29 cellular contexts compared by ENCODE assay signal in the genomic region with DNA sequence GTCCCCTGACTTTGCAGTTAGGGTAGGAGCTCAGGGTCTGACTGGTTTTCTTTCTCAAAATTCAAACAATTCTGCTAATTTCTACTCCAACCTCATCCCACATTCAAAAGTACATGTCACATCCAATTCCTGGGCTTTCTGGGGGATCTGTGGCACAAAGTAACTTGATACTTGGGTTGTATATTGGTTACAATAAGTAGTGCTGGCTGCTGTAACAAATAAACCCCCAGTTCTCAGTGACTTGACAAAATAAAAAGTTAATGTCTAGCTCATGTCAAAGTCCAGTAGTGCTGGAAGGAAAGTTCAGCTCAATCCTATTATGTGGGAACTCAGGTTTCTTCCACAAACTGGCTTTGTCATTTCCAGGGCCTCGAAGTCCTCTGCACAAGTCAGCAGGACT.
"Had no signal": no experiment of that assay in that cellular context is flagged by ENCODE, and none has a peak within 500 bp of the region (broad histone marks: within the 10 kb centered on the region; RNA-seq: fewer than 3 reads in every experiment).

No MANE protein-coding gene starts in this region.

- DNase-seq: stimulated activated CD4-positive, alpha-beta T cell treated with anti-CD3 and anti-CD28 coated beads, Interleukin-2, amount 100 ng/mL, for 48 hours; stimulated activated CD4-positive, alpha-beta T cell treated with anti-CD3 and anti-CD28 coated beads, Interleukin-4, amount 100 ng/mL, for 1 hour; stimulated activated CD4-positive, alpha-beta T cell treated with anti-CD3 and anti-CD28 coated beads, Interleukin-4, amount 100 ng/mL, for 24 hours; stimulated activated CD4-positive, alpha-beta T cell treated with anti-CD3 and anti-CD28 coated beads, Interleukin-4, amount 100 ng/mL, for 4 hours; stimulated activated CD8-positive, alpha-beta memory T cell treated with anti-CD3 and anti-CD28 coated beads, Interleukin-4, amount 100 ng/mL, for 48 hours; stimulated activated naive B cell treated with anti-CD40 and anti-IgM and Interleukin-4, amounts not matched to agents 10 μg/mL and 1 μg/mL and 100 μg/mL, for 72 hours; stimulated activated naive CD4-positive, alpha-beta T cell; stimulated activated naive CD4-positive, alpha-beta T cell treated with Interleukin-2 at 50 U/mL for 16 hours; stimulated activated naive CD8-positive, alpha-beta T cell treated with anti-CD3 and anti-CD28 coated beads, Interleukin-15, amount 100 ng/mL, for 72 hours; stimulated activated naive CD8-positive, alpha-beta T cell treated with anti-CD3 and anti-CD28 coated beads, Interleukin-15, Interleukin-2, amounts not matched to agents 100 U/mL and 50 U/mL, for 24 hours; stomach; substantia nigra; testis; thyroid gland; tibial artery; transverse colon; trophoblast cell; upper lobe of left lung; upper lobe of right lung; uterus had no signal

- H3K27ac ChIP-seq: stomach, suprapubic skin, testis, thoracic aorta, thyroid gland, tibial artery, tibial nerve, transverse colon, upper lobe of left lung, upper lobe of right lung, uterus, vagina had no signal

- H3K9me3 Mint-ChIP-seq: stimulated activated effector memory CD8-positive, alpha-beta T cell treated with anti-CD3 and anti-CD28 coated beads, Interleukin-12 subunit alpha, Interleukin-12 subunit beta, amount 100 ng/mL, for 72 hours; stimulated activated memory B cell treated with anti-CD40 and anti-IgM and Interleukin-4, amounts not matched to agents 10 μg/mL and 1 μg/mL and 100 μg/mL, for 72 hours; stimulated activated naive B cell treated with anti-CD40 and anti-IgM and Interleukin-4, amounts not matched to agents 10 μg/mL and 1 μg/mL and 100 μg/mL, for 72 hours; stimulated activated naive CD8-positive, alpha-beta T cell treated with anti-CD3 and anti-CD28 coated beads, Interleukin-15, amount 100 ng/mL, for 72 hours; stimulated activated naive CD8-positive, alpha-beta T cell treated with anti-CD3 and anti-CD28 coated beads, Interleukin-15, Interleukin-2, amounts not matched to agents 100 ng/mL and 50 ng/mL, for 24 hours; type B pancreatic cell had no signal

- FAIRE-seq: urothelium cell line had no signal

- H3K27ac Mint-ChIP-seq: stimulated activated effector memory CD8-positive, alpha-beta T cell treated with anti-CD3 and anti-CD28 coated beads, Interleukin-12 subunit alpha, Interleukin-12 subunit beta, amount 100 ng/mL, for 72 hours; stimulated activated memory B cell treated with anti-CD40 and anti-IgM and Interleukin-4, amounts not matched to agents 10 μg/mL and 1 μg/mL and 100 μg/mL, for 72 hours; stimulated activated naive B cell treated with anti-CD40 and anti-IgM and Interleukin-4, amounts not matched to agents 10 μg/mL and 1 μg/mL and 100 μg/mL, for 72 hours; stimulated activated naive CD8-positive, alpha-beta T cell treated with anti-CD3 and anti-CD28 coated beads, Interleukin-15, amount 100 ng/mL, for 72 hours; stimulated activated naive CD8-positive, alpha-beta T cell treated with anti-CD3 and anti-CD28 coated beads, Interleukin-15, Interleukin-2, amounts not matched to agents 100 ng/mL and 50 ng/mL, for 24 hours; type B pancreatic cell had no signal

- H3K4me1 ChIP-seq: stomach, testis, thyroid gland, tibial artery, tibial nerve, upper lobe of left lung, upper lobe of right lung, uterus, vagina had no signal

- H3K27me3 Mint-ChIP-seq: stimulated activated memory B cell treated with anti-CD40 and anti-IgM and Interleukin-4, amounts not matched to agents 10 μg/mL and 1 μg/mL and 100 μg/mL, for 72 hours; stimulated activated naive B cell treated with anti-CD40 and anti-IgM and Interleukin-4, amounts not matched to agents 10 μg/mL and 1 μg/mL and 100 μg/mL, for 72 hours; type B pancreatic cell had no signal

- H3K36me3 ChIP-seq: stomach, suprapubic skin, thoracic aorta, thyroid gland, tibial artery, tibial nerve, transverse colon, upper lobe of left lung, upper lobe of right lung, uterus, vagina had no signal

- H3K27me3 ChIP-seq: stomach, suprapubic skin, testis, thyroid gland, tibial artery, tibial nerve, transverse colon, upper lobe of left lung, upper lobe of right lung, uterus, vagina had no signal

- H3K4me3 ChIP-seq: stomach, suprapubic skin, testis, thoracic aorta, thyroid gland, tibial artery, tibial nerve, transverse colon, upper lobe of left lung, upper lobe of right lung, uterus, vagina had no signal

- H3K4me3 Mint-ChIP-seq: stimulated activated effector memory CD8-positive, alpha-beta T cell treated with anti-CD3 and anti-CD28 coated beads, Interleukin-12 subunit alpha, Interleukin-12 subunit beta, amount 100 ng/mL, for 72 hours; stimulated activated memory B cell treated with anti-CD40 and anti-IgM and Interleukin-4, amounts not matched to agents 10 μg/mL and 1 μg/mL and 100 μg/mL, for 72 hours; stimulated activated naive B cell treated with anti-CD40 and anti-IgM and Interleukin-4, amounts not matched to agents 10 μg/mL and 1 μg/mL and 100 μg/mL, for 72 hours; stimulated activated naive CD8-positive, alpha-beta T cell treated with anti-CD3 and anti-CD28 coated beads, Interleukin-15, amount 100 ng/mL, for 72 hours; stimulated activated naive CD8-positive, alpha-beta T cell treated with anti-CD3 and anti-CD28 coated beads, Interleukin-15, Interleukin-2, amounts not matched to agents 100 ng/mL and 50 ng/mL, for 24 hours; type B pancreatic cell had no signal

- ATAC-seq: stimulated activated effector memory CD8-positive, alpha-beta T cell treated with anti-CD3 and anti-CD28 coated beads, Interleukin-12 subunit alpha, Interleukin-12 subunit beta, amount 100 ng/mL, for 72 hours; stimulated activated memory B cell treated with anti-CD40 and anti-IgM and Interleukin-4, amounts not matched to agents 10 μg/mL and 1 μg/mL and 100 μg/mL, for 72 hours; stimulated activated naive B cell treated with anti-CD40 and anti-IgM and Interleukin-4, amounts not matched to agents 10 μg/mL and 1 μg/mL and 100 μg/mL, for 72 hours; stimulated activated naive CD8-positive, alpha-beta T cell treated with anti-CD3 and anti-CD28 coated beads, Interleukin-15, amount 100 ng/mL, for 72 hours; stimulated activated naive CD8-positive, alpha-beta T cell treated with anti-CD3 and anti-CD28 coated beads, Interleukin-15, Interleukin-2, amounts not matched to agents 100 U/mL and 50 U/mL, for 24 hours; upper lobe of right lung had no signal

- H3K36me3 Mint-ChIP-seq: stimulated activated effector memory CD8-positive, alpha-beta T cell treated with anti-CD3 and anti-CD28 coated beads, Interleukin-12 subunit alpha, Interleukin-12 subunit beta, amount 100 ng/mL, for 72 hours; stimulated activated memory B cell treated with anti-CD40 and anti-IgM and Interleukin-4, amounts not matched to agents 10 μg/mL and 1 μg/mL and 100 μg/mL, for 72 hours; stimulated activated naive B cell treated with anti-CD40 and anti-IgM and Interleukin-4, amounts not matched to agents 10 μg/mL and 1 μg/mL and 100 μg/mL, for 72 hours; type B pancreatic cell had no signal

- H3K4me1 Mint-ChIP-seq: stimulated activated effector memory CD8-positive, alpha-beta T cell treated with anti-CD3 and anti-CD28 coated beads, Interleukin-12 subunit alpha, Interleukin-12 subunit beta, amount 100 ng/mL, for 72 hours had no signal

- H3K9me3 ChIP-seq: stomach, suprapubic skin, testis, thoracic aorta, thyroid gland, tibial artery, tibial nerve, transverse colon, upper lobe of left lung, upper lobe of right lung, uterus, vagina had no signal
